14 cellular contexts compared by ENCODE assay signal in genomic region chr1:19073311-19074186, GRCh38.
A peak's percentile ranks its signal among the peaks of the same experiment; 100 is the strongest.
DNase-seq lines count a peak whose midpoint lies in the region; ATAC-seq, FAIRE-seq and TF ChIP-seq lines count a peak whose summit lies in the region.
"Had no signal": no experiment of that assay in that cellular context is flagged by ENCODE, and none has a peak within 500 bp of the region (broad histone marks: within the 10 kb centered on the region; RNA-seq: fewer than 3 reads in every experiment).

No MANE protein-coding gene starts in this region.

- WGBS in pancreas, 2 donors = 78 to 79% methylated on average over 23 of the region's 23 CpGs

- DNase-seq in NCI-H1105 (lab: John Stamatoyannopoulos, UW) (peak; percentile 14), epithelial cell of esophagus (ENCODE audit: low read depth) (peak; percentile 64), pancreas (peak in 1 of 6 donors; percentile 43), NCI-H510A treated with DMSO at 0.1 percent for 48 hours (lab: John Stamatoyannopoulos, UW) (no peak)
- DNase-seq in activated CD4-positive, CD25-positive, alpha-beta regulatory T cell treated with anti-CD3 and anti-CD28 coated beads, Interleukin-2, amount 50 U/mL, for 72 hours = no peak
- DNase-seq: cerebellar nuclear complex, foreskin keratinocyte, NCI-H82 had no signal

- ATAC-seq in pancreas = no peak
- ATAC-seq in GM21367 (IDR thresholded peaks at IDR 0.05; ENCODE audit: unreplicated experiment) = no peak
- ATAC-seq in HG03432 (IDR thresholded peaks at IDR 0.05; ENCODE audit: unreplicated experiment) = no peak

- H3K27ac ChIP-seq in C4-2B (peak overlapping the region; percentile 33), pancreas (peak overlapping the region; percentile 9 to 81 (median 48))
- H3K27ac ChIP-seq: foreskin keratinocyte, parathyroid adenoma had no signal

- no peak for TF ChIP-seq CTCF in C4-2B (conservative IDR thresholded peaks at IDR 0.05)
- TF ChIP-seq CTCF in epithelial cell of esophagus (IDR thresholded peaks at IDR 0.05; ENCODE audit: insufficient read depth, low read depth, low read length, missing control alignments) = no peak
- no peak for TF ChIP-seq CTCF in pancreas (IDR thresholded peaks at IDR 0.05)

- H3K36me3 ChIP-seq in pancreas = peaks cover 0 to 28% (median 5%) of the 10 kb centered on the region in 3 donors

- H3K4me1 ChIP-seq in pancreas = peaks cover 0 to 2% (median 2%) of the 10 kb centered on the region in 3 donors
- H3K4me1 ChIP-seq: parathyroid adenoma had no signal

- H3K9me3 ChIP-seq in pancreas = no peaks in the 10 kb centered on the region

- H3K27me3 ChIP-seq in pancreas = no peaks in the 10 kb centered on the region
- H3K27me3 ChIP-seq: foreskin keratinocyte had no signal

- intact Hi-C loops in pancreas (cut with DNase I) = no loop called here

- no peak for FAIRE-seq in pancreas (lab: Jason Lieb, UNC)
- FAIRE-seq: urothelium cell line had no signal

- no peak overlapping the region for H3K4me3 ChIP-seq in epithelial cell of esophagus (ENCODE audit: low read length)
- H3K4me3 ChIP-seq in pancreas = no peak overlapping the region
- H3K4me3 ChIP-seq: lung had no signal

Comparison
In these comparisons a context has a peak if more than half of its experiments do, and no peak if none do; other contexts are left out.
1. DNase-seq: peak in NCI-H1105 (single experiment) and epithelial cell of esophagus (single experiment); none in NCI-H510A treated with DMSO at 0.1 percent for 48 hours (single experiment) and activated CD4-positive, CD25-positive, alpha-beta regulatory T cell treated with anti-CD3 and anti-CD28 coated beads, Interleukin-2, amount 50 U/mL, for 72 hours (single experiment).